ENCODE assay signal across 23 cellular contexts in the genomic region with DNA sequence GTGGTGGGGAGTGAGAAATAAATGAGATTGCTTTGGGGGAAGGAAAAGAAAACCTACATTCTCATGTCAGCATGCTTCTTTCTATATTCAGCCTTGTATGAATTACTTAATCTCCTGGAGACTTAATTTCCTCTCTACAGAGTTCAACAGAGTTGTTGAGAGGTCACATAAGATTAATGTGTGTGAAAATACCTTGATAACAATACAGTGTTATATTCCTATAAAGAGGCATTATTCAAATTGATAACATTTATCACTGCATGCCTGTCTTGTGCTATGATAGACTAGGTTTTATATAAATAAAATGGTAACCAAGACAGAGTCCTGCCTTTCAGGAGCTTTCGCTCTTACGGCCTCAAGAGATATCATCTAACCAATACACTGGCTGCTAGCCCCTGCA. TPM values are rescaled to one million over a fixed set of nuclear protein-coding genes. Genes with fewer than 3 reads are reported as not detected.
DNase-seq lines count a peak whose midpoint lies in the region; ATAC-seq and TF ChIP-seq lines count a peak whose summit lies in the region.
"Had no signal": no experiment of that assay in that cellular context is flagged by ENCODE, and none has a peak within 500 bp of the region (broad histone marks: within the 10 kb centered on the region; RNA-seq: fewer than 3 reads in every experiment).

No MANE protein-coding gene starts in this region.

- no peak for TF ChIP-seq CTCF in chondrocyte (IDR thresholded peaks at IDR 0.05)
- no peak for TF ChIP-seq CTCF in nephron (IDR thresholded peaks at IDR 0.05; ENCODE audit: unreplicated experiment in 3 of 3)
- TF ChIP-seq CTCF in smooth muscle cell (IDR thresholded peaks at IDR 0.05; ENCODE audit: borderline replicate concordance, insufficient read depth, poor library complexity, severe bottlenecking), result no peak
- no peak for TF ChIP-seq CTCF in transverse colon (IDR thresholded peaks at IDR 0.05)
- no peak for TF ChIP-seq CTCF in Peyer's patch (IDR thresholded peaks at IDR 0.05)

- H3K27me3 ChIP-seq in smooth muscle cell (ENCODE audit: low read depth), result no peaks in the 10 kb centered on the region
- H3K27me3 ChIP-seq in transverse colon, result peaks cover 11% of the 10 kb centered on the region
- no peaks in the 10 kb centered on the region for H3K27me3 ChIP-seq in Peyer's patch
- H3K27me3 ChIP-seq: BLaER1 treated with 17β-estradiol and CSF1 and Interleukin-3, amounts not matched to agents 10 nM and 100 nM had no signal

- H3K27ac Mint-ChIP-seq in chondrocyte (ENCODE audit: unreplicated experiment), result peak overlapping the region; percentile 4
- peak overlapping the region; percentile 92 to 96 (median 95) for H3K27ac Mint-ChIP-seq in nephron
- H3K27ac Mint-ChIP-seq: CD4-positive, alpha-beta T cell; GM23338; H9 had no signal

- H3K4me3 Mint-ChIP-seq in chondrocyte (ENCODE audit: unreplicated experiment) (no peak overlapping the region), nephron (peak overlapping the region; percentile 87 to 97 (median 93))
- H3K4me3 Mint-ChIP-seq: CD4-positive, alpha-beta T cell; GM23338; H9 had no signal

- H3K4me3 ChIP-seq in smooth muscle cell (no peak overlapping the region), transverse colon (no peak overlapping the region), Peyer's patch (no peak overlapping the region)
- H3K4me3 ChIP-seq: A549; BLaER1 treated with 17β-estradiol and CSF1 and Interleukin-3, amounts not matched to agents 10 nM and 100 nM; GM23338; K562 had no signal

- DNase-seq in SK-MEL-5 (ENCODE audit: low read depth, low spot score) (peak; percentile 43), chondrocyte (ENCODE audit: low spot score) (no peak), smooth muscle cell (lab: John Stamatoyannopoulos, UW; ENCODE audit: unreplicated experiment) (no peak), transverse colon (no peak), Peyer's patch (no peak)
- DNase-seq: AML-193; CD4-positive, alpha-beta T cell; H9; Kasumi-1; NCI-H1105 treated with DMSO at 0.1 percent for 48 hours; NCI-H146; NCI-H1930; NCI-H446 treated with DMSO at 0.1 percent for 48 hours; NCI-H526 treated with DMSO at 0.1 percent for 48 hours; SHP77 treated with DMSO at 0.1 percent for 48 hours had no signal

- peaks cover 88% of the 10 kb centered on the region for H4K20me1 ChIP-seq in smooth muscle cell (ENCODE audit: low read depth)
- H4K20me1 ChIP-seq: BLaER1 treated with 17β-estradiol and CSF1 and Interleukin-3, amounts not matched to agents 10 nM and 100 nM had no signal

- H3K9me3 Mint-ChIP-seq in chondrocyte (ENCODE audit: low read depth) (no peaks in the 10 kb centered on the region), nephron (no peaks in the 10 kb centered on the region)
- H3K9me3 Mint-ChIP-seq: GM23338, H9 had no signal

- H3K79me2 ChIP-seq in smooth muscle cell (ENCODE audit: low read depth), result peaks cover 100% of the 10 kb centered on the region

- ATAC-seq in HG03108 (IDR thresholded peaks at IDR 0.05; ENCODE audit: unreplicated experiment), result no peak
- ATAC-seq: A549, GM23338, K562, SK-N-SH treated with all-trans-retinoic acid at 6 μM for 48 hours had no signal

- H3K9me3 ChIP-seq in smooth muscle cell (replicated peaks; ENCODE audit: low read depth), result no peaks in the 10 kb centered on the region
- no peaks in the 10 kb centered on the region for H3K9me3 ChIP-seq in transverse colon
- no peaks in the 10 kb centered on the region for H3K9me3 ChIP-seq in Peyer's patch
- H3K9me3 ChIP-seq: A549 had no signal

- H2AFZ ChIP-seq in smooth muscle cell (ENCODE audit: low read depth), result no peak overlapping the region
- H2AFZ ChIP-seq: GM23338 had no signal

- peak overlapping the region; percentile 76 for H3K27ac ChIP-seq in smooth muscle cell (ENCODE audit: low read depth)
- H3K27ac ChIP-seq in transverse colon, result no peak overlapping the region
- H3K27ac ChIP-seq in Peyer's patch, result no peak overlapping the region
- H3K27ac ChIP-seq: A549; BLaER1 treated with 17β-estradiol and CSF1 and Interleukin-3, amounts not matched to agents 10 nM and 100 nM had no signal

- H3K36me3 ChIP-seq in smooth muscle cell (ENCODE audit: low read depth), result peaks cover under 1% of the 10 kb centered on the region
- no peaks in the 10 kb centered on the region for H3K36me3 ChIP-seq in transverse colon
- no peaks in the 10 kb centered on the region for H3K36me3 ChIP-seq in Peyer's patch
- H3K36me3 ChIP-seq: BLaER1 treated with 17β-estradiol and CSF1 and Interleukin-3, amounts not matched to agents 10 nM and 100 nM had no signal

- in situ Hi-C loops in SK-MEL-5 (cut with HindIII; ENCODE audit: low pct_unique_long_range_greater_than_20kb, low sequenced_read_pairs), result no loop called here
- in situ Hi-C loops in transverse colon (cut with MboI; ENCODE audit: low pct_ligation_motif_present in 1 of 4, low pct_unique_long_range_greater_than_20kb in 1 of 4, low sequenced_read_pairs in 3 of 4), result no loop called here

- H3K36me3 Mint-ChIP-seq in chondrocyte (ENCODE audit: low read depth) (peaks cover 12% of the 10 kb centered on the region), nephron (ENCODE audit: low read depth) (peaks cover 85% of the 10 kb centered on the region)

- H3K4me1 ChIP-seq in smooth muscle cell (ENCODE audit: low read depth) (peaks cover 12% of the 10 kb centered on the region), transverse colon (no peaks in the 10 kb centered on the region), Peyer's patch (no peaks in the 10 kb centered on the region)
- H3K4me1 ChIP-seq: A549 had no signal

- TF ChIP-seq POLR2A in transverse colon (IDR thresholded peaks at IDR 0.05) (no peak), Peyer's patch (IDR thresholded peaks at IDR 0.05) (no peak)

- no peaks in the 10 kb centered on the region for H3F3A ChIP-seq in smooth muscle cell (ENCODE audit: low read depth)

- intact Hi-C loops in transverse colon (cut with DNase I; ENCODE audit: low total_unique reads), result no loop called here

- H3K4me1 Mint-ChIP-seq in chondrocyte (ENCODE audit: low read depth) (peaks cover 93% of the 10 kb centered on the region), nephron (peaks cover 52% of the 10 kb centered on the region)

- WGBS in smooth muscle cell (ENCODE audit: low lambda C conversion rate), result 89% methylated on average over 2 of the region's 2 CpGs
- 85 to 95% methylated on average over 2 of the region's 2 CpGs for WGBS in transverse colon (ENCODE audit: low coverage in 1 of 2), 2 donors

- H3K27me3 Mint-ChIP-seq in chondrocyte (ENCODE audit: low read depth) (no peaks in the 10 kb centered on the region), nephron (ENCODE audit: low read depth) (peaks cover under 1% of the 10 kb centered on the region)

- no peak for TF ChIP-seq EP300 in transverse colon (IDR thresholded peaks at IDR 0.05; ENCODE audit: low read depth)

- peak overlapping the region; percentile 87 for H3K4me2 ChIP-seq in smooth muscle cell
- H3K4me2 ChIP-seq: A549, GM23338 had no signal

- no peak overlapping the region for H3K9ac ChIP-seq in smooth muscle cell (ENCODE audit: low read depth)
- H3K9ac ChIP-seq: BLaER1 treated with 17β-estradiol and CSF1 and Interleukin-3, amounts not matched to agents 10 nM and 100 nM had no signal

RNA-seq across cellular contexts. Expression of a gene that starts 9.6 kb away (rescaled TPM):
- total RNA-seq in SK-MEL-5 (2014; rRNA removed; shearing (Covaris generic)), result 2.1 and 2.2 TPM in 2 replicates
- 1.3 and 2.2 TPM in 2 replicates for polyA plus RNA-seq in SK-MEL-5 (2015; cell fraction: cytosol; rRNA removed)
- polyA plus RNA-seq in SK-MEL-5 (2015; cell fraction: nucleus; rRNA removed), result 2.4 and 14.6 TPM in 2 replicates
- total RNA-seq in chondrocyte (170 to 241 TPM (median 227 TPM) in 3 replicates), smooth muscle cell (89.0 and 104 TPM in 2 replicates), transverse colon (1 to 10 TPM; 3.4 to 7.0 (median 4.0) TPM), Peyer's patch (1 to 10 TPM; 1.1 to 4.8 (median 2.2) TPM)
- 47.0 and 52.3 TPM in 2 replicates for polyA plus RNA-seq in smooth muscle cell
- total RNA-seq: CD4-positive, alpha-beta T cell; G401 had no signal
- polyA plus RNA-seq: K562 had no signal

Comparison
In these comparisons a context has a peak if more than half of its experiments do, and no peak if none do; other contexts are left out.
1. RNA of a gene that starts 9.6 kb away (total RNA-seq): 170 to 241 TPM in chondrocyte and 89.0 to 104 TPM in smooth muscle cell; 3.4 to 7.0 TPM in transverse colon, 1.1 to 4.8 TPM in Peyer's patch and 2.1 to 2.2 TPM in SK-MEL-5; every median in the first group is over 10 times any median in the second.